ENCODE assay signal across 8 cellular contexts in the genomic region with DNA sequence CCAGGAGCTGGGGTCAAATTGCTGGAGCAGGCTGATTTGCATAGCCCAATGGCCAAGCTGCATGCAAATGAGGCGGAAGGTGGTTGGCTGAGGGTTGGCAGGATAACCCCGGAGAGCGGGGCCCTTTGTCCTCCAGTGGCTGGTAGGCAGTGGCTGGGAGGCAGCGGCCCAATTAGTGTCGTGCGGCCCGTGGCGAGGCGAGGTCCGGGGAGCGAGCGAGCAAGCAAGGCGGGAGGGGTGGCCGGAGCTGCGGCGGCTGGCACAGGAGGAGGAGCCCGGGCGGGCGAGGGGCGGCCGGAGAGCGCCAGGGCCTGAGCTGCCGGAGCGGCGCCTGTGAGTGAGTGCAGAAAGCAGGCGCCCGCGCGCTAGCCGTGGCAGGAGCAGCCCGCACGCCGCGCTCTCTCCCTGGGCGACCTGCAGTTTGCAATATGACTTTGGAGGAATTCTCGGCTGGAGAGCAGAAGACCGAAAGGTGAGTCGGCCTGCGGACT. TPM values are rescaled to one million over a fixed set of nuclear protein-coding genes. Genes with fewer than 3 reads are reported as not detected.
DNase-seq lines count a peak whose midpoint lies in the region; ATAC-seq and TF ChIP-seq lines count a peak whose summit lies in the region.

A gene with protein sequence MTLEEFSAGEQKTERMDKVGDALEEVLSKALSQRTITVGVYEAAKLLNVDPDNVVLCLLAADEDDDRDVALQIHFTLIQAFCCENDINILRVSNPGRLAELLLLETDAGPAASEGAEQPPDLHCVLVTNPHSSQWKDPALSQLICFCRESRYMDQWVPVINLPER (plus strand): TSS at position 135 of the 491 bp plus-strand sequence. CDS start 294 bp downstream, at position 429.

- H3K36me3 Mint-ChIP-seq in activated CD4-positive, alpha-beta T cell treated with anti-CD3 and anti-CD28 coated beads for 36 hours (ENCODE audit: low read depth): peaks cover 30% of the 10 kb centered on the region

- intact Hi-C loops in activated CD4-positive, alpha-beta T cell treated with anti-CD3 and anti-CD28 coated beads for 36 hours (cut with DNase I, micrococcal nuclease): loop anchor here (1.0 to 10.0 kb wide), 11 partner anchors 38 to 1402 kb away; a partner anchor contains a TSS

- peak; percentile 83 for ATAC-seq in HG03442 (IDR thresholded peaks at IDR 0.05; ENCODE audit: unreplicated experiment)
- peak; percentile 83 for ATAC-seq in activated CD4-positive, alpha-beta T cell treated with anti-CD3 and anti-CD28 coated beads for 36 hours

- POLR2A ChIA-PET in activated CD4-positive, alpha-beta T cell treated with anti-CD3 and anti-CD28 coated beads for 36 hours (lab: Charles Lee): interaction anchor here (0.9 to 2.1 kb wide), 7 partner anchors 10 to 522 kb away, joined by 3 to 6 read pairs (median 4); a partner anchor contains a TSS

- peak within 1 kb of the TSS; percentile 97 for H3K4me3 ChIP-seq in choroid plexus epithelial cell (ENCODE audit: low read depth, low read length)

- H3K4me1 Mint-ChIP-seq in activated CD4-positive, alpha-beta T cell treated with anti-CD3 and anti-CD28 coated beads for 36 hours: peaks cover 49% of the 10 kb centered on the region

- peak within 1 kb of the TSS; percentile 81 for H3K4me3 Mint-ChIP-seq in activated CD4-positive, alpha-beta T cell treated with anti-CD3 and anti-CD28 coated beads for 36 hours

- CTCF ChIA-PET in activated CD4-positive, alpha-beta T cell treated with anti-CD3 and anti-CD28 coated beads for 36 hours (lab: Charles Lee): interaction anchor here (1.0 to 5.0 kb wide), 8 partner anchors 29 to 472 kb away, joined by 3 to 27 read pairs (median 4); no protein-coding TSS in a partner anchor

- no peak for TF ChIP-seq CTCF in choroid plexus epithelial cell (conservative IDR thresholded peaks at IDR 0.05; ENCODE audit: low read depth, low read length)

- H3K9me3 Mint-ChIP-seq in activated CD4-positive, alpha-beta T cell treated with anti-CD3 and anti-CD28 coated beads for 36 hours (ENCODE audit: low read depth): no peaks in the 10 kb centered on the region

- DNase-seq in Ammon's horn (ENCODE audit: low spot score): peak; percentile 99
- peak; percentile 92 for DNase-seq in GM19238 (ENCODE audit: insufficient read length, low spot score)
- DNase-seq in NCI-H524 (lab: John Stamatoyannopoulos, UW): peak; percentile 97 to 99
- peak; percentile 97 for DNase-seq in activated CD4-positive, alpha-beta T cell treated with anti-CD3 and anti-CD28 coated beads for 36 hours
- peak; percentile 100 for DNase-seq in choroid plexus epithelial cell (ENCODE audit: low read depth)
- DNase-seq in kidney tubule cell (ENCODE audit: low spot score): peak; percentile 100
- DNase-seq in stimulated activated CD4-positive, alpha-beta T cell treated with anti-CD3 and anti-CD28 coated beads, Interleukin-1b, Interleukin-23, amount 100 ng/mL, for 24 hours (ENCODE audit: low read depth in 4 of 4, low spot score in 1 of 4): peak; percentile 69 to 89 (median 80)

- peak within 1 kb of the TSS; percentile 88 for H3K27ac Mint-ChIP-seq in activated CD4-positive, alpha-beta T cell treated with anti-CD3 and anti-CD28 coated beads for 36 hours

- no peaks in the 10 kb centered on the region for H3K27me3 Mint-ChIP-seq in activated CD4-positive, alpha-beta T cell treated with anti-CD3 and anti-CD28 coated beads for 36 hours

RNA-seq across cellular contexts. Expression of the gene that starts here (rescaled TPM):
- total RNA-seq in activated CD4-positive, alpha-beta T cell treated with anti-CD3 and anti-CD28 coated beads for 36 hours: 10 to 100 TPM; 20.5 to 26.7 TPM

Comparison
In these comparisons a context has a peak if more than half of its experiments do, and no peak if none do; other contexts are left out.
1. Peak in every context shown above with its lines: DNase-seq, ATAC-seq and H3K4me3 ChIP-seq.